8 cellular contexts compared by ENCODE assay signal in the genomic region with DNA sequence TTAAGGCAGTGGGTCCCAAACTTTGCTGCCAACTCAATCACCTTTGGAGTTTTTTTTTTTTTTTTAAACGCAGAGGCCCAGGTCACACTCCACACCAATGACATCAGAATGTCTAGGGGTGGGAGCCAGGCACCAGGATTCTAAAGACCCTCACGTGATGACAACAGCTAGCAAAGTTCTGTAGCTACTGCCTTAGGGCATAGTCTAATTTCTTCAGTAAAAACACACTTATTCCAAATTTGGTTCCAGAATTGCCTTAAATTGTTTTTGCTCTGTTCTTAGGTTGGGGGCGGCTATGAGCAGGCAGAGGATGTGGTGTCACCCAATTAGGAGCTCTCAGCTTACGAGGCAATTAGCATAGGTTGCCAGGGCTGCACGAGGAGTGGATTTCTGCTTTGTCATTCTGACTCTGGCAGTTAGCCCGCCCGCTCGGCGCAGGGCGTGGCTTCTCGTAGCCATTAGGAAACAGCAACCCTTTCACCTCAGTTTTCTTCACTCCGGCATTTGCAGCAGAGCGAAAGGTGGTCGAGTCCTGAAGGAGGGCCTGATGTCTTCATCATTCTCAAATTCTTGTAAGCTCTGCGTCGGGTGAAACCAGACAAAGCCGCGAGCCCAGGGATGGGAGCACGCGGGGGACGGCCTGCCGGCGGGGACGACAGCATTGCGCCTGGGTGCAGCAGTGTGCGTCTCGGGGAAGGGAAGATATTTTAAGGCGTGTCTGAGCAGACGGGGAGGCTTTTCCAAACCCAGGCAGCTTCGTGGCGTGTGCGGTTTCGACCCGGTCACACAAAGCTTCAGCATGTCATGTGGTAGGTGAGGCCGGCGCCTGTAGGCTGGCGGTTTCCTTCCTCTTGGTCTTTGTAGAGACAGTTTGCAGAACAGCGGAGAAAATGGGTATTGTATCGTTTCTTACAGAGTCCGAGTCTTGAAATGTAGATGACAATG. TPM values are rescaled to one million over a fixed set of nuclear protein-coding genes. Genes with fewer than 3 reads are reported as not detected.
DNase-seq lines count a peak whose midpoint lies in the region; ATAC-seq and TF ChIP-seq lines count a peak whose summit lies in the region.

No MANE protein-coding gene starts in this region.

- peaks cover 16% of the 10 kb centered on the region for H3K27me3 Mint-ChIP-seq in GM23338 (ENCODE audit: insufficient read depth, low read depth, poor library complexity)
- no peaks in the 10 kb centered on the region for H3K27me3 Mint-ChIP-seq in activated T-helper 2 cell treated with anti-CD3 and anti-CD28 coated beads, Interferon-gamma antibody, Interleukin-2, Interleukin-4, amounts not matched to agents 10 μg/mL and 5 μg/mL and 100 μg/mL, durations not matched to agents 14 hours and 24 hours and 36 hours (ENCODE audit: low read depth)
- H3K27me3 Mint-ChIP-seq in naive thymus-derived CD8-positive, alpha-beta T cell = peaks cover 0 to 3% (median 0%) of the 10 kb centered on the region in 5 donors

- POLR2A ChIA-PET in naive thymus-derived CD8-positive, alpha-beta T cell (lab: Charles Lee) = interaction anchor here (0.7 to 3.6 kb wide), 6 partner anchors 11 to 149 kb away, joined by 3 to 56 read pairs (median 6); partner anchors contain the start of genes EID3, NFYB and TXNRD1

- H3K79me2 ChIP-seq in GM23338 (replicated peaks; ENCODE audit: insufficient read depth) = peaks cover 42% of the 10 kb centered on the region

- H3K9me2 ChIP-seq in GM23338 (ENCODE audit: insufficient read depth) = no peaks in the 10 kb centered on the region

- peak overlapping the region; percentile 100 for H3K27ac Mint-ChIP-seq in GM23338
- peak overlapping the region; percentile 100 for H3K27ac Mint-ChIP-seq in activated T-helper 2 cell treated with anti-CD3 and anti-CD28 coated beads, Interferon-gamma antibody, Interleukin-2, Interleukin-4, amounts not matched to agents 10 μg/mL and 5 μg/mL and 100 μg/mL, durations not matched to agents 14 hours and 24 hours and 36 hours
- peak overlapping the region; percentile 87 to 96 (median 95) for H3K27ac Mint-ChIP-seq in naive thymus-derived CD8-positive, alpha-beta T cell

- H3K27ac ChIP-seq in GM23338 (ENCODE audit: low read depth) = peak overlapping the region; percentile 82

- 0 out of 2 replicates have a peak, but pooled peaks cover 4% of the 10 kb centered on the region for H3F3A ChIP-seq in GM23338 (replicated peaks; ENCODE audit: low read depth)

- H3K27me3 ChIP-seq in GM23338 (ENCODE audit: insufficient read depth) = no peaks in the 10 kb centered on the region

- H3K4me3 ChIP-seq in GM23338 = peak overlapping the region; percentile 64

- H3K4me3 Mint-ChIP-seq in GM23338 = peak overlapping the region; percentile 99
- H3K4me3 Mint-ChIP-seq in activated T-helper 2 cell treated with anti-CD3 and anti-CD28 coated beads, Interferon-gamma antibody, Interleukin-2, Interleukin-4, amounts not matched to agents 10 μg/mL and 5 μg/mL and 100 μg/mL, durations not matched to agents 14 hours and 24 hours and 36 hours (ENCODE audit: low read depth) = peak overlapping the region; percentile 100
- peak overlapping the region; percentile 94 to 99 (median 98) for H3K4me3 Mint-ChIP-seq in naive thymus-derived CD8-positive, alpha-beta T cell

- no peaks in the 10 kb centered on the region; the same call in 2 of the 3 replicates for H3K9me3 Mint-ChIP-seq in GM23338
- H3K9me3 Mint-ChIP-seq in activated T-helper 2 cell treated with anti-CD3 and anti-CD28 coated beads, Interferon-gamma antibody, Interleukin-2, Interleukin-4, amounts not matched to agents 10 μg/mL and 5 μg/mL and 100 μg/mL, durations not matched to agents 14 hours and 24 hours and 36 hours = no peaks in the 10 kb centered on the region
- no peaks in the 10 kb centered on the region for H3K9me3 Mint-ChIP-seq in naive thymus-derived CD8-positive, alpha-beta T cell

- DNase-seq in EH (ENCODE audit: low read depth) (peak; percentile 99), GM23338 (ENCODE audit: low spot score) (peak; percentile 98), Kasumi-1 (lab: John Stamatoyannopoulos, UW) (peak; percentile 96 to 98), RPMI8226 (peak; percentile 95), fibroblast of peridontal ligament (ENCODE audit: extremely low read depth) (peak; percentile 98)
- DNase-seq in activated T-helper 2 cell treated with anti-CD3 and anti-CD28 coated beads, Interferon-gamma antibody, Interleukin-2, Interleukin-4, amounts not matched to agents 10 μg/mL and 5 μg/mL and 100 μg/mL, durations not matched to agents 14 hours and 24 hours and 36 hours (ENCODE audit: low spot score) = peak; percentile 92
- DNase-seq in naive thymus-derived CD8-positive, alpha-beta T cell = peak; percentile 72 to 93 (median 86)
- DNase-seq in stimulated activated naive CD4-positive, alpha-beta T cell (lab: John Stamatoyannopoulos, UW) = peak; percentile 76 to 87 (median 84)

- H3K36me3 ChIP-seq in GM23338 (ENCODE audit: insufficient read depth) = no peaks in the 10 kb centered on the region

- peaks cover 14% of the 10 kb centered on the region for H3K36me3 Mint-ChIP-seq in GM23338 (ENCODE audit: low read depth)
- H3K36me3 Mint-ChIP-seq in activated T-helper 2 cell treated with anti-CD3 and anti-CD28 coated beads, Interferon-gamma antibody, Interleukin-2, Interleukin-4, amounts not matched to agents 10 μg/mL and 5 μg/mL and 100 μg/mL, durations not matched to agents 14 hours and 24 hours and 36 hours (ENCODE audit: low read depth) = peaks cover 20% of the 10 kb centered on the region
- peaks cover 0 to 4% (median 3%) of the 10 kb centered on the region in 3 donors for H3K36me3 Mint-ChIP-seq in naive thymus-derived CD8-positive, alpha-beta T cell

- intact Hi-C loops in activated T-helper 2 cell treated with anti-CD3 and anti-CD28 coated beads, Interferon-gamma antibody, Interleukin-2, Interleukin-4, amounts not matched to agents 10 μg/mL and 5 μg/mL and 100 μg/mL, durations not matched to agents 14 hours and 24 hours and 36 hours (cut with micrococcal nuclease) = loop anchor here (1.0 to 10.0 kb wide), 9 partner anchors 50 to 1044 kb away; partner anchors contain the start of genes C12orf75, HCFC2, HSP90B1 and NFYB

- no peak overlapping the region for H2AFZ ChIP-seq in GM23338

- no peak for TF ChIP-seq CTCF in GM23338 (conservative IDR thresholded peaks at IDR 0.05; ENCODE audit: low read depth in 2 of 2)

- peaks cover 20% of the 10 kb centered on the region for H3K4me1 Mint-ChIP-seq in GM23338
- peaks cover 24% of the 10 kb centered on the region for H3K4me1 Mint-ChIP-seq in activated T-helper 2 cell treated with anti-CD3 and anti-CD28 coated beads, Interferon-gamma antibody, Interleukin-2, Interleukin-4, amounts not matched to agents 10 μg/mL and 5 μg/mL and 100 μg/mL, durations not matched to agents 14 hours and 24 hours and 36 hours (ENCODE audit: low read depth)
- H3K4me1 Mint-ChIP-seq in naive thymus-derived CD8-positive, alpha-beta T cell = peaks cover 17 to 40% (median 32%) of the 10 kb centered on the region in 4 donors

- H3K4me2 ChIP-seq in GM23338 = peak overlapping the region; percentile 76

- H4K20me1 ChIP-seq in GM23338 (replicated peaks; ENCODE audit: insufficient read depth) = peaks cover 10% of the 10 kb centered on the region

- ATAC-seq in GM23338 = peak; percentile 89
- ATAC-seq in naive thymus-derived CD8-positive, alpha-beta T cell = peak; percentile 86 to 88

- peaks cover 18% of the 10 kb centered on the region for H3K4me1 ChIP-seq in GM23338 (ENCODE audit: insufficient read depth)

TF ChIP-seq in GM23338, 12 proteins besides CTCF, POLR2A, EP300 and RAD21 (continues in another document):
- TF ChIP-seq CREB1 (CRISPR knock-in tag; IDR thresholded peaks at IDR 0.05; ENCODE audit: low read depth) = peak; percentile 69
- peak; percentile 95 for TF ChIP-seq POLR2AphosphoS5 (IDR thresholded peaks at IDR 0.05; ENCODE audit: low read depth)

RNA-seq across cellular contexts. Expression of gene EID3, which starts 16.7 kb away (rescaled TPM):
- 3.4 and 8.8 TPM in 2 replicates for total RNA-seq in GM23338 (2014; rRNA removed; shearing (Covaris generic))
- 3.3 and 3.9 TPM in 2 replicates for polyA plus RNA-seq in GM23338 (2016; fragmentation: Nextera tagmentation; extraction: Ambion mirVana)
- total RNA-seq in activated T-helper 2 cell treated with anti-CD3 and anti-CD28 coated beads, Interferon-gamma antibody, Interleukin-2, Interleukin-4, amounts not matched to agents 10 μg/mL and 5 μg/mL and 100 μg/mL, durations not matched to agents 14 hours and 24 hours and 36 hours = 9.4 and 10.1 TPM in 2 replicates
- 10 to 100 TPM; 10.6 to 13.6 TPM for total RNA-seq in naive thymus-derived CD8-positive, alpha-beta T cell
- 10 to 100 TPM; 10.1 to 13.5 (median 10.8) TPM for polyA plus RNA-seq in naive thymus-derived CD8-positive, alpha-beta T cell

Comparison
In these comparisons a context has a peak if more than half of its experiments do, and no peak if none do; other contexts are left out.
1. Peak in every context shown above with its lines: DNase-seq, ATAC-seq, H3K4me3 ChIP-seq and H3K27ac ChIP-seq.